In genomic region chr15:40065166-40065565, GRCh38 we compare ENCODE assay signal across 1 cellular context.
TF ChIP-seq lines count a peak whose summit lies in the region.

No MANE protein-coding gene starts in this region.

TF ChIP-seq in GM12878, 131 proteins besides CTCF, POLR2A, EP300 and RAD21 (continued from another document):
- TF ChIP-seq TCF3 (IDR thresholded peaks at IDR 0.05; ENCODE audit: borderline replicate concordance, insufficient read depth, low read depth, low read length) (no peak), GATAD2B (conservative IDR thresholded peaks at IDR 0.05; ENCODE audit: low read depth) (0 out of 2 replicates have a peak, but pooled peaks have one; percentile 3), TCF7 (IDR thresholded peaks at IDR 0.05; ENCODE audit: borderline replicate concordance) (no peak)
